17 cellular contexts compared by ENCODE assay signal in genomic region chr12:106178582-106178981, GRCh38. TPM values are rescaled to one million over a fixed set of nuclear protein-coding genes. Genes with fewer than 3 reads are reported as not detected.
A peak's percentile ranks its signal among the peaks of the same experiment; 100 is the strongest.
DNase-seq lines count a peak whose midpoint lies in the region; ATAC-seq and TF ChIP-seq lines count a peak whose summit lies in the region.
"Had no signal": no experiment of that assay in that cellular context is flagged by ENCODE, and none has a peak within 500 bp of the region (broad histone marks: within the 10 kb centered on the region; RNA-seq: fewer than 3 reads in every experiment).

No MANE protein-coding gene starts in this region.

- ATAC-seq in lower lobe of right lung: no peak
- ATAC-seq: left lung had no signal

- no peaks in the 10 kb centered on the region for H3K9me3 Mint-ChIP-seq in nephron

- H3K27ac ChIP-seq in testis (peak overlapping the region; percentile 21 to 82), lower lobe of right lung (no peak overlapping the region)
- H3K27ac ChIP-seq: colonic mucosa, epithelial cell of prostate, GM23248, left lung had no signal

- WGBS in testis, 2 donors: 78 to 81% methylated on average over 6 of the region's 6 CpGs

- DNase-seq in NCI-H2171 treated with DMSO at 0.1 percent for 48 hours (lab: John Stamatoyannopoulos, UW) (peak; percentile 12), NCI-H2171 (lab: John Stamatoyannopoulos, UW) (no peak), ecto neural progenitor cell (ENCODE audit: low spot score) (peak; percentile 76), testis (no peak), nucleus accumbens (lab: John Stamatoyannopoulos, UW) (no peak), AG08396 (ENCODE audit: low spot score) (no peak), lower lobe of right lung (no peak)
- DNase-seq: C1 segment of cervical spinal cord; colonic mucosa; DND-41; GM23248; left lung; NCI-H146; stimulated activated CD4-positive, alpha-beta T cell treated with anti-CD3 and anti-CD28 coated beads, Interleukin-2, amount 100 ng/mL, for 24 hours; T-helper 2 cell had no signal

- H3K9me3 ChIP-seq in testis (no peaks in the 10 kb centered on the region), lower lobe of right lung (no peaks in the 10 kb centered on the region)
- H3K9me3 ChIP-seq: colonic mucosa, left lung had no signal

- no peaks in the 10 kb centered on the region for H3K36me3 ChIP-seq in testis (ENCODE audit: low read depth, missing control alignments)
- no peaks in the 10 kb centered on the region for H3K36me3 ChIP-seq in lower lobe of right lung
- H3K36me3 ChIP-seq: colonic mucosa, left lung had no signal

- H3K4me1 Mint-ChIP-seq in nephron: peaks cover 19% of the 10 kb centered on the region

- TF ChIP-seq POLR2A in testis (IDR thresholded peaks at IDR 0.05): no peak

- H3K27ac Mint-ChIP-seq in nephron: peak overlapping the region in 2 of 3 experiments; percentile 18 to 78

- no peaks in the 10 kb centered on the region for H3K27me3 ChIP-seq in testis
- H3K27me3 ChIP-seq in lower lobe of right lung (ENCODE audit: low read depth): no peaks in the 10 kb centered on the region
- H3K27me3 ChIP-seq: colonic mucosa, left lung had no signal

- H3K4me1 ChIP-seq in testis (peaks cover 12% of the 10 kb centered on the region), lower lobe of right lung (no peaks in the 10 kb centered on the region)
- H3K4me1 ChIP-seq: colonic mucosa, left lung had no signal

- no peak overlapping the region for H3K4me3 Mint-ChIP-seq in nephron

- H3K36me3 Mint-ChIP-seq in nephron (ENCODE audit: low read depth): no peaks in the 10 kb centered on the region

- peaks cover 4% of the 10 kb centered on the region for H3K27me3 Mint-ChIP-seq in nephron (ENCODE audit: low read depth)

- intact Hi-C loops in testis (cut with DNase I; ENCODE audit: low total_unique reads): no loop called here
- intact Hi-C loops in lower lobe of right lung (cut with DNase I): no loop called here

- no peak overlapping the region for H3K4me3 ChIP-seq in testis
- no peak overlapping the region for H3K4me3 ChIP-seq in lower lobe of right lung
- H3K4me3 ChIP-seq: colonic mucosa, GM23248, left lung had no signal

- TF ChIP-seq CTCF in nephron (IDR thresholded peaks at IDR 0.05; ENCODE audit: unreplicated experiment in 3 of 3) (no peak), testis (IDR thresholded peaks at IDR 0.05) (no peak), lower lobe of right lung (IDR thresholded peaks at IDR 0.05) (no peak)

RNA-seq across cellular contexts. Expression of gene NUAK1, which starts 39.8 kb away (rescaled TPM):
- 1 to 10 TPM; 6.6 to 8.2 TPM for total RNA-seq in testis
- 9.1 TPM for polyA plus RNA-seq in testis (ENCODE audit: insufficient read depth, low read depth, low replicate concordance)
- 17.5 TPM for total RNA-seq in lower lobe of right lung

Comparison
In these comparisons a context has a peak if more than half of its experiments do, and no peak if none do; other contexts are left out.
1. DNase-seq: peak in NCI-H2171 treated with DMSO at 0.1 percent for 48 hours (single experiment) and ecto neural progenitor cell (single experiment); none in NCI-H2171 (single experiment), testis (single experiment), nucleus accumbens (0 of 56), AG08396 (single experiment) and lower lobe of right lung (single experiment).